1 cellular context compared by ENCODE assay signal in genomic region chr1:20198918-20199317, GRCh38.
TF ChIP-seq lines count a peak whose summit lies in the region.

No MANE protein-coding gene starts in this region.

TF ChIP-seq in K562, 482 proteins besides CTCF, POLR2A, EP300 and RAD21 (continued from another document and continues in another):
- no peak for TF ChIP-seq CEBPG (CRISPR knock-in tag; IDR thresholded peaks at IDR 0.05)
- no peak for TF ChIP-seq CEBPG (tag; conservative IDR thresholded peaks at IDR 0.05 in 1 of 2, IDR thresholded peaks at IDR 0.05 in 1 of 2)
- no peak for TF ChIP-seq ZNF398 (CRISPR knock-in tag; IDR thresholded peaks at IDR 0.05)
- TF ChIP-seq TRIM24 (IDR thresholded peaks at IDR 0.05), result peak; percentile 88 to 92
- no peak for TF ChIP-seq KAT2B (IDR thresholded peaks at IDR 0.05; ENCODE audit: low read depth, low read length)
- no peak for TF ChIP-seq ZNF512 (tag; IDR thresholded peaks at IDR 0.05)
- TF ChIP-seq SMARCA4 (IDR thresholded peaks at IDR 0.05), result peak; percentile 93
- no peak for TF ChIP-seq ZC3H4 (CRISPR knock-in tag; IDR thresholded peaks at IDR 0.05; ENCODE audit: borderline replicate concordance)
- TF ChIP-seq TAF7 (tag; IDR thresholded peaks at IDR 0.05), result no peak
- peak in 1 of 2 experiments; percentile 23 for TF ChIP-seq E2F6 (IDR thresholded peaks at IDR 0.05; ENCODE audit: borderline replicate concordance in 1 of 2, extremely low read depth in 1 of 2, insufficient read depth in 1 of 2, insufficient read length in 1 of 2, low read depth in 1 of 2, low read length in 1 of 2, poor library complexity in 1 of 2, severe bottlenecking in 1 of 2)
- no peak for TF ChIP-seq ARID2 (IDR thresholded peaks at IDR 0.05)
- TF ChIP-seq ELK1 (CRISPR knock-in tag; IDR thresholded peaks at IDR 0.05), result no peak
- no peak for TF ChIP-seq ATF3 (IDR thresholded peaks at IDR 0.05)
- TF ChIP-seq ATF3 (CRISPR knock-in tag; conservative IDR thresholded peaks at IDR 0.05), result no peak
- peak; percentile 88; the same call in 1 of the 2 replicates for TF ChIP-seq CC2D1A (IDR thresholded peaks at IDR 0.05)
- TF ChIP-seq SLC30A9 (CRISPR knock-in tag; IDR thresholded peaks at IDR 0.05), result no peak
- no peak for TF ChIP-seq HMG20A (CRISPR knock-in tag; conservative IDR thresholded peaks at IDR 0.05)
- peak; percentile 100 for TF ChIP-seq SOX6 (IDR thresholded peaks at IDR 0.05)
- TF ChIP-seq ZNF395 (CRISPR knock-in tag; IDR thresholded peaks at IDR 0.05), result peak; percentile 78
- peak; percentile 85 for TF ChIP-seq STAT5A (IDR thresholded peaks at IDR 0.05; ENCODE audit: borderline replicate concordance, low read length)
- TF ChIP-seq ELK3 (CRISPR knock-in tag; IDR thresholded peaks at IDR 0.05), result no peak
- TF ChIP-seq DPF2 (IDR thresholded peaks at IDR 0.05), result peak; percentile 89
- TF ChIP-seq CHD2 (IDR thresholded peaks at IDR 0.05; ENCODE audit: low read depth, low read length), result no peak
- TF ChIP-seq ATF2 (CRISPR knock-in tag; IDR thresholded peaks at IDR 0.05), result no peak
- no peak for TF ChIP-seq PTBP1 (IDR thresholded peaks at IDR 0.05; ENCODE audit: low read depth, low read length)
- TF ChIP-seq SMAD2 (IDR thresholded peaks at IDR 0.05; ENCODE audit: low read depth, low read length), result no peak
- TF ChIP-seq ZSCAN29 (IDR thresholded peaks at IDR 0.05), result no peak
- no peak for TF ChIP-seq RFX7 (CRISPR knock-in tag; IDR thresholded peaks at IDR 0.05)
- no peak for TF ChIP-seq SIN3A (IDR thresholded peaks at IDR 0.05; ENCODE audit: borderline replicate concordance in 2 of 2, control insufficient read depth in 1 of 2, low read depth in 2 of 2, low read length in 2 of 2)
- no peak for TF ChIP-seq FOXO4 (CRISPR knock-in tag; IDR thresholded peaks at IDR 0.05)
- TF ChIP-seq U2AF1 (optimal IDR thresholded peaks at IDR 0.05; ENCODE audit: low read depth, low read length), result no peak
- peak; percentile 82; the same call in 1 of the 2 replicates for TF ChIP-seq NCOA1 (IDR thresholded peaks at IDR 0.05; ENCODE audit: low read depth)
- TF ChIP-seq PBX2 (CRISPR knock-in tag; IDR thresholded peaks at IDR 0.05; ENCODE audit: low read depth), result no peak
- TF ChIP-seq PBX2 (tag; conservative IDR thresholded peaks at IDR 0.05; ENCODE audit: low read depth), result no peak
- no peak for TF ChIP-seq SIRT6 (IDR thresholded peaks at IDR 0.05; ENCODE audit: low read depth, low read length)
- no peak for TF ChIP-seq RBM22 (IDR thresholded peaks at IDR 0.05; ENCODE audit: low read depth, low read length, poor library complexity, severe bottlenecking)
- no peak for TF ChIP-seq ZBTB7A (IDR thresholded peaks at IDR 0.05; ENCODE audit: borderline replicate concordance, control insufficient read depth, low read depth, low read length)
- no peak for TF ChIP-seq SREBF2 (CRISPR knock-in tag; IDR thresholded peaks at IDR 0.05)
- peak; percentile 90 for TF ChIP-seq ZNF766 (CRISPR knock-in tag; conservative IDR thresholded peaks at IDR 0.05)
- no peak for TF ChIP-seq HBP1 (CRISPR knock-in tag; IDR thresholded peaks at IDR 0.05)
- no peak for TF ChIP-seq ZHX1 (conservative IDR thresholded peaks at IDR 0.05; ENCODE audit: low read length)
- no peak for TF ChIP-seq TRIM28 (IDR thresholded peaks at IDR 0.05)
- peak; percentile 80 to 98; a peak in 3 of 4 replicates for TF ChIP-seq TBL1XR1 (IDR thresholded peaks at IDR 0.05; ENCODE audit: low read length in 2 of 2)
- TF ChIP-seq DIDO1 (tag; IDR thresholded peaks at IDR 0.05; ENCODE audit: low read depth), result no peak
- no peak for TF ChIP-seq ATF1 (CRISPR knock-in tag; IDR thresholded peaks at IDR 0.05)
- TF ChIP-seq ATF1 (tag; IDR thresholded peaks at IDR 0.05), result 0 out of 2 replicates have a peak, but pooled peaks have one; percentile 3
- TF ChIP-seq ZBTB8A (IDR thresholded peaks at IDR 0.05; ENCODE audit: partially characterized antibody), result no peak
- peak; percentile 75; the same call in 1 of the 2 replicates for TF ChIP-seq HEY1 (CRISPR knock-in tag; IDR thresholded peaks at IDR 0.05; ENCODE audit: borderline replicate concordance)
